22 cellular contexts compared by ENCODE assay signal in the genomic region with DNA sequence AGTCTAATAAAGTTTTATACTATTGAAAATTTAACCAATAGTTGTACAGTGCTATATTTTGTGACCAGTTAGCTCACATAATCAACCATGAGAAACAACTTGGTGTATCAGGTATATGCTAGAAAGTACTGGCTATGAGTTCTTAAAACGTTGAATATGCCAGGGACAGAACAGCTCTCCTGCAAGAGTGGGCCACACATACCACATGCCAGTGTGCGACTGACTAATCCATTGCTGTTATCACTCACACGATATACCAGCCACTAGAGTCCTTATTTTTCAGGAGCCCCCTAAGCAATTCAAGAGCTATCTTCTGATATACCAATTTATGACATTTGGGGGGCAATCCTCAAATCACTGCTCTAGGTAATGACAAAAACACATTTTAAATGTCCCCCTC. TPM values are rescaled to one million over a fixed set of nuclear protein-coding genes. Genes with fewer than 3 reads are reported as not detected.
"Had no signal": no experiment of that assay in that cellular context is flagged by ENCODE, and none has a peak within 500 bp of the region (broad histone marks: within the 10 kb centered on the region; RNA-seq: fewer than 3 reads in every experiment).

No MANE protein-coding gene starts in this region.

- DNase-seq: activated CD4-positive, alpha-beta memory T cell treated with anti-CD3 and anti-CD28 coated beads, Interleukin-2, amount 10 ng/mL, durations not matched to agents 7 days and 5 days; activated CD4-positive, alpha-beta T cell treated with anti-CD3 and anti-CD28 coated beads, Interleukin-2, amount 10 ng/mL, durations not matched to agents 7 days and 5 days; activated CD4-positive, CD25-positive, alpha-beta regulatory T cell; activated gamma-delta T cell treated with Interleukin-2 at 50 U/mL for 16 hours; activated naive CD4-positive, alpha-beta T cell treated with anti-CD3 and anti-CD28 coated beads, Interleukin-2, amount 50 U/mL, for 16 hours; activated naive CD8-positive, alpha-beta T cell treated with anti-CD3 and anti-CD28 coated beads, Interleukin-2, amount 10 ng/mL, durations not matched to agents 7 days and 5 days; activated T-cell treated with anti-CD3 and anti-CD28 coated beads, Interleukin-2, amount 50 U/mL, for 72 hours; adrenal gland; anterior cingulate cortex; central memory CD4-positive, alpha-beta T cell; IMR-90; KBM-7; NCI-H1092; NCI-H1417; NCI-H2029; NCI-H510A treated with DMSO at 0.1 percent for 48 hours; PC-3; SIG-M5; T-cell; T-helper 2 cell had no signal

- H3K27ac Mint-ChIP-seq: activated CD4-positive, alpha-beta memory T cell treated with anti-CD3 and anti-CD28 coated beads, Interleukin-2, amount 10 ng/mL, durations not matched to agents 7 days and 5 days; activated CD4-positive, alpha-beta T cell treated with anti-CD3 and anti-CD28 coated beads, Interleukin-2, amount 10 ng/mL, durations not matched to agents 7 days and 5 days; activated naive CD8-positive, alpha-beta T cell treated with anti-CD3 and anti-CD28 coated beads, Interleukin-2, amount 10 ng/mL, durations not matched to agents 7 days and 5 days; activated T-cell treated with anti-CD3 and anti-CD28 coated beads, Interleukin-2, amount 50 U/mL, for 72 hours; activated T-helper 2 cell treated with anti-CD3 and anti-CD28 coated beads, Interferon-gamma antibody, Interleukin-2, Interleukin-4, amounts not matched to agents 10 μg/mL and 5 μg/mL and 100 μg/mL, durations not matched to agents 14 hours and 24 hours and 36 hours; T-cell had no signal

- H3K9me3 Mint-ChIP-seq: activated CD4-positive, alpha-beta memory T cell treated with anti-CD3 and anti-CD28 coated beads, Interleukin-2, amount 10 ng/mL, durations not matched to agents 7 days and 5 days; activated CD4-positive, alpha-beta T cell treated with anti-CD3 and anti-CD28 coated beads, Interleukin-2, amount 10 ng/mL, durations not matched to agents 7 days and 5 days; activated naive CD8-positive, alpha-beta T cell treated with anti-CD3 and anti-CD28 coated beads, Interleukin-2, amount 10 ng/mL, durations not matched to agents 7 days and 5 days; activated T-cell treated with anti-CD3 and anti-CD28 coated beads, Interleukin-2, amount 50 U/mL, for 72 hours; activated T-helper 2 cell treated with anti-CD3 and anti-CD28 coated beads, Interferon-gamma antibody, Interleukin-2, Interleukin-4, amounts not matched to agents 10 μg/mL and 5 μg/mL and 100 μg/mL, durations not matched to agents 14 hours and 24 hours and 36 hours; T-cell had no signal

- H3K4me1 ChIP-seq: adrenal gland had no signal

- H3K36me3 Mint-ChIP-seq: activated naive CD8-positive, alpha-beta T cell treated with anti-CD3 and anti-CD28 coated beads, Interleukin-2, amount 10 ng/mL, durations not matched to agents 7 days and 5 days; T-cell had no signal

- H3K4me1 Mint-ChIP-seq: activated CD4-positive, alpha-beta memory T cell treated with anti-CD3 and anti-CD28 coated beads, Interleukin-2, amount 10 ng/mL, durations not matched to agents 7 days and 5 days; activated CD4-positive, alpha-beta T cell treated with anti-CD3 and anti-CD28 coated beads, Interleukin-2, amount 10 ng/mL, durations not matched to agents 7 days and 5 days; activated naive CD8-positive, alpha-beta T cell treated with anti-CD3 and anti-CD28 coated beads, Interleukin-2, amount 10 ng/mL, durations not matched to agents 7 days and 5 days; T-cell had no signal

- H3K36me3 ChIP-seq: adrenal gland had no signal

- H3K27me3 ChIP-seq: adrenal gland had no signal

- ATAC-seq: activated T-cell treated with anti-CD3 and anti-CD28 coated beads, Interleukin-2, amount 50 U/mL, for 72 hours; PC-3; T-cell had no signal

- H3K9me3 ChIP-seq: adrenal gland had no signal

- H3K4me3 Mint-ChIP-seq: activated CD4-positive, alpha-beta memory T cell treated with anti-CD3 and anti-CD28 coated beads, Interleukin-2, amount 10 ng/mL, durations not matched to agents 7 days and 5 days; activated CD4-positive, alpha-beta T cell treated with anti-CD3 and anti-CD28 coated beads, Interleukin-2, amount 10 ng/mL, durations not matched to agents 7 days and 5 days; activated naive CD8-positive, alpha-beta T cell treated with anti-CD3 and anti-CD28 coated beads, Interleukin-2, amount 10 ng/mL, durations not matched to agents 7 days and 5 days; activated T-cell treated with anti-CD3 and anti-CD28 coated beads, Interleukin-2, amount 50 U/mL, for 72 hours; T-cell had no signal

- H3K4me3 ChIP-seq: adrenal gland had no signal

- H3K27ac ChIP-seq: adrenal gland, VCaP had no signal

RNA-seq across cellular contexts. Expression of gene PKP2, which starts 9.5 kb away (rescaled TPM):
- total RNA-seq: activated CD4-positive, alpha-beta memory T cell treated with anti-CD3 and anti-CD28 coated beads, Interleukin-2, amount 10 ng/mL, durations not matched to agents 7 days and 5 days; activated CD4-positive, alpha-beta T cell treated with anti-CD3 and anti-CD28 coated beads, Interleukin-2, amount 10 ng/mL, durations not matched to agents 7 days and 5 days; activated T-helper 2 cell treated with anti-CD3 and anti-CD28 coated beads, Interferon-gamma antibody, Interleukin-2, Interleukin-4, amounts not matched to agents 10 μg/mL and 5 μg/mL and 100 μg/mL, durations not matched to agents 14 hours and 24 hours and 36 hours had no signal
